In genomic region chr20:63081831-63082230, GRCh38 we compare ENCODE assay signal across 13 cellular contexts.
"Had no signal": no experiment of that assay in that cellular context is flagged by ENCODE, and none has a peak within 500 bp of the region (broad histone marks: within the 10 kb centered on the region; RNA-seq: fewer than 3 reads in every experiment).

No MANE protein-coding gene starts in this region.

- H3K27ac ChIP-seq: heart right ventricle, left ventricle myocardium inferior, neutrophil had no signal

- H3K27ac Mint-ChIP-seq: nephron progenitor cell had no signal

- DNase-seq: effector memory CD4-positive, alpha-beta T cell; mesenchymal stem cell; midbrain; small intestine; stimulated activated naive CD4-positive, alpha-beta T cell treated with Interleukin-2 at 50 U/mL for 16 hours had no signal

- H3K4me1 Mint-ChIP-seq: nephron progenitor cell had no signal

- H3K36me3 ChIP-seq: heart right ventricle, left ventricle myocardium inferior, neutrophil had no signal

- H3K9me3 ChIP-seq: neutrophil had no signal

- FAIRE-seq: endometrium, frontal cortex, small intestine, urothelium cell line had no signal

- H3K4me3 Mint-ChIP-seq: nephron progenitor cell had no signal

- H3K4me3 ChIP-seq: heart right ventricle, left ventricle myocardium inferior, lung had no signal

- H3K4me1 ChIP-seq: heart right ventricle, left ventricle myocardium inferior had no signal
